Comparison of ENCODE assay signal across 9 cellular contexts in genomic region chr4:17597517-17597916, GRCh38. TPM values are rescaled to one million over a fixed set of nuclear protein-coding genes. Genes with fewer than 3 reads are reported as not detected.
DNase-seq lines count a peak whose midpoint lies in the region; ATAC-seq and TF ChIP-seq lines count a peak whose summit lies in the region.
"Had no signal": no experiment of that assay in that cellular context is flagged by ENCODE, and none has a peak within 500 bp of the region (broad histone marks: within the 10 kb centered on the region; RNA-seq: fewer than 3 reads in every experiment).

No MANE protein-coding gene starts in this region.

- ATAC-seq in HG02763 (IDR thresholded peaks at IDR 0.05; ENCODE audit: unreplicated experiment): no peak

- H3K4me3 ChIP-seq in breast epithelium (no peak overlapping the region), epithelial cell of proximal tubule (ENCODE audit: low read depth, low read length) (no peak overlapping the region)

- H3K36me3 Mint-ChIP-seq in MCF 10A (ENCODE audit: insufficient read depth, unreplicated experiment) (peaks cover 70% of the 10 kb centered on the region), type B pancreatic cell (peaks cover 6% of the 10 kb centered on the region)

- no peaks in the 10 kb centered on the region for H3K9me3 ChIP-seq in breast epithelium

- BruUV-seq in MCF 10A (replicated peaks; lab: Mats Ljungman, UMichigan): no TSS peak

- H3K36me3 ChIP-seq in breast epithelium: no peaks in the 10 kb centered on the region

- POLR2A ChIA-PET in MCF 10A (lab: Yijun Ruan, JAX): interaction anchor here (2.2 kb wide), 1 partner anchor 16 kb away, joined by 5 read pairs; the partner anchor contains the start of gene MED28

- DNase-seq in MCF 10A (ENCODE audit: unreplicated experiment) (peak; percentile 35), breast epithelium (ENCODE audit: low spot score in 2 of 2) (no peak), NCI-H69 (lab: John Stamatoyannopoulos, UW) (peak; percentile 19), epithelial cell of proximal tubule (ENCODE audit: low read depth) (no peak), type B pancreatic cell (ENCODE audit: extremely low spot score, unreplicated experiment) (no peak), activated T-cell treated with anti-CD3 and anti-CD28 coated beads for 4 hours (no peak), NCI-H1436 (lab: John Stamatoyannopoulos, UW) (no peak)

- no peak overlapping the region for H3K27ac ChIP-seq in breast epithelium
- H3K27ac ChIP-seq: epithelial cell of prostate had no signal

- CTCF ChIA-PET in MCF 10A (lab: Yijun Ruan, JAX): interaction anchor here (0.6 to 2.5 kb wide), 13 partner anchors 9 to 397 kb away, joined by 3 to 9 read pairs (median 3); partner anchors contain the start of gene MED28

- intact Hi-C loops in MCF 10A (cut with micrococcal nuclease) (loop anchor here (1.0 kb wide), 2 partner anchors 211 to 996 kb away; no protein-coding TSS in a partner anchor), breast epithelium (cut with DNase I; ENCODE audit: low total_unique reads) (no loop called here)

- H3K9me3 Mint-ChIP-seq in MCF 10A (ENCODE audit: unreplicated experiment): no peaks in the 10 kb centered on the region
- H3K9me3 Mint-ChIP-seq in type B pancreatic cell: no peaks in the 10 kb centered on the region

- H3K4me3 Mint-ChIP-seq in MCF 10A (ENCODE audit: unreplicated experiment) (no peak overlapping the region), type B pancreatic cell (no peak overlapping the region)

- TF ChIP-seq CTCF in MCF 10A (IDR thresholded peaks at IDR 0.05; ENCODE audit: unreplicated experiment): peak; percentile 32
- TF ChIP-seq CTCF in breast epithelium (IDR thresholded peaks at IDR 0.05): no peak
- peak; percentile 46 for TF ChIP-seq CTCF in epithelial cell of proximal tubule (conservative IDR thresholded peaks at IDR 0.05; ENCODE audit: low read depth, low read length)
- TF ChIP-seq CTCF in type B pancreatic cell (conservative IDR thresholded peaks at IDR 0.05): peak; percentile 53

- H3K27me3 Mint-ChIP-seq in MCF 10A (ENCODE audit: insufficient read depth, unreplicated experiment): no peaks in the 10 kb centered on the region
- H3K27me3 Mint-ChIP-seq in type B pancreatic cell: no peaks in the 10 kb centered on the region

- no peak for TF ChIP-seq POLR2A in breast epithelium (IDR thresholded peaks at IDR 0.05)

- H3K4me1 Mint-ChIP-seq in MCF 10A (ENCODE audit: insufficient read depth, unreplicated experiment) (no peaks in the 10 kb centered on the region), type B pancreatic cell (ENCODE audit: unreplicated experiment) (no peaks in the 10 kb centered on the region)

- H3K27me3 ChIP-seq in breast epithelium: no peaks in the 10 kb centered on the region

- no peaks in the 10 kb centered on the region for H3K4me1 ChIP-seq in breast epithelium

- H3K27ac Mint-ChIP-seq in MCF 10A (ENCODE audit: low read depth, unreplicated experiment): no peak overlapping the region
- H3K27ac Mint-ChIP-seq in type B pancreatic cell: no peak overlapping the region

RNA-seq across cellular contexts. Expression of gene MED28, which starts 16.9 kb away (rescaled TPM):
- total RNA-seq in MCF 10A (2022) (31.8 and 32.1 TPM in 2 replicates), breast epithelium (10 to 100 TPM; 13.8 to 22.8 (median 19.7) TPM), epithelial cell of proximal tubule (6.9 and 8.9 TPM in 2 replicates), type B pancreatic cell (ENCODE audit: low replicate concordance) (79.3 and 92.5 TPM in 2 replicates)

RNA-seq across cellular contexts. Expression of gene LAP3, which starts 20.5 kb away (rescaled TPM):
- total RNA-seq in MCF 10A (2022) (31.0 and 45.0 TPM in 2 replicates), breast epithelium (10 to 100 TPM; 72.4 to 93.4 (median 81.0) TPM), epithelial cell of proximal tubule (75.8 and 88.1 TPM in 2 replicates), type B pancreatic cell (ENCODE audit: low replicate concordance) (41.2 and 48.9 TPM in 2 replicates)

Comparison
In these comparisons a context has a peak if more than half of its experiments do, and no peak if none do; other contexts are left out.
1. DNase-seq: peak in MCF 10A (single experiment) and NCI-H69 (single experiment); none in breast epithelium (0 of 2), epithelial cell of proximal tubule (single experiment), type B pancreatic cell (single experiment), activated T-cell treated with anti-CD3 and anti-CD28 coated beads for 4 hours (single experiment) and NCI-H1436 (single experiment).
2. CTCF ChIP-seq: peak in MCF 10A (single experiment), epithelial cell of proximal tubule (single experiment) and type B pancreatic cell (single experiment); none in breast epithelium (0 of 3).